In the genomic region with DNA sequence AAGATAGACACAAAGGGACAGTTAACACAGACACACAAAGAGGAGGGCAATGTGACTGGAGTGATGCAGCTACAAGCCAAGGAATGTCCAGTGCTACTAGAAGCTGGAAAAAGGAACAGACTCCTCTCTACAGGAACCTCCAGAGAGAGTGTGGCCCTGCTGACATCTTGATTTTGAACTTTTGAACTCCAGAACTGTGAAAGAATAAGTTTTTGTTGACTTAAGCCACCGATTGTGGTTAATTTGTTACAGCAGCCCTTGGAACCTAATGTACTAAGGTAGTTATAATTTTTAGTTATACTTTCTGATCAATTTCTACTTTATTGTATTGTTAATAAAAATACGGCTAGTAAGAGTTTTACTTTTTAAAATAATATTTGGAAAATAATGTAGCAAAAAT, we compare ENCODE assay signal across 1 cellular context.
TF ChIP-seq lines count a peak whose summit lies in the region.

No MANE protein-coding gene starts in this region.

TF ChIP-seq in HepG2, 621 proteins besides CTCF, POLR2A, EP300 and RAD21 (continued from another document):
- no peak for TF ChIP-seq ZNF274 (CRISPR knock-in tag; IDR thresholded peaks at IDR 0.05)
- TF ChIP-seq ZMYM4 (CRISPR knock-in tag; IDR thresholded peaks at IDR 0.05), result no peak
- TF ChIP-seq NBN (conservative IDR thresholded peaks at IDR 0.05), result no peak
- no peak for TF ChIP-seq ZNF329 (CRISPR knock-in tag; IDR thresholded peaks at IDR 0.05; ENCODE audit: low read depth)
- no peak for TF ChIP-seq HDAC1 (CRISPR knock-in tag; IDR thresholded peaks at IDR 0.05)
- TF ChIP-seq YEATS4 (CRISPR knock-in tag; IDR thresholded peaks at IDR 0.05; ENCODE audit: borderline replicate concordance), result no peak
- TF ChIP-seq SPEN (CRISPR knock-in tag; IDR thresholded peaks at IDR 0.05; ENCODE audit: low read depth), result no peak
- no peak for TF ChIP-seq ZC3H4 (CRISPR knock-in tag; IDR thresholded peaks at IDR 0.05; ENCODE audit: borderline replicate concordance)
- TF ChIP-seq PAF1 (CRISPR knock-in tag; IDR thresholded peaks at IDR 0.05), result no peak
- no peak for TF ChIP-seq DNMT1 (CRISPR knock-in tag; IDR thresholded peaks at IDR 0.05)
- peak; percentile 87 for TF ChIP-seq RARA (CRISPR knock-in tag; IDR thresholded peaks at IDR 0.05)
- TF ChIP-seq GFI1 (CRISPR knock-in tag; IDR thresholded peaks at IDR 0.05; ENCODE audit: borderline replicate concordance), result peak; percentile 30; the same call in 1 of the 2 replicates
- no peak for TF ChIP-seq MEIS2 (CRISPR knock-in tag; IDR thresholded peaks at IDR 0.05)
- no peak for TF ChIP-seq PHF8 (CRISPR knock-in tag; IDR thresholded peaks at IDR 0.05)
- TF ChIP-seq, protein P1, sequence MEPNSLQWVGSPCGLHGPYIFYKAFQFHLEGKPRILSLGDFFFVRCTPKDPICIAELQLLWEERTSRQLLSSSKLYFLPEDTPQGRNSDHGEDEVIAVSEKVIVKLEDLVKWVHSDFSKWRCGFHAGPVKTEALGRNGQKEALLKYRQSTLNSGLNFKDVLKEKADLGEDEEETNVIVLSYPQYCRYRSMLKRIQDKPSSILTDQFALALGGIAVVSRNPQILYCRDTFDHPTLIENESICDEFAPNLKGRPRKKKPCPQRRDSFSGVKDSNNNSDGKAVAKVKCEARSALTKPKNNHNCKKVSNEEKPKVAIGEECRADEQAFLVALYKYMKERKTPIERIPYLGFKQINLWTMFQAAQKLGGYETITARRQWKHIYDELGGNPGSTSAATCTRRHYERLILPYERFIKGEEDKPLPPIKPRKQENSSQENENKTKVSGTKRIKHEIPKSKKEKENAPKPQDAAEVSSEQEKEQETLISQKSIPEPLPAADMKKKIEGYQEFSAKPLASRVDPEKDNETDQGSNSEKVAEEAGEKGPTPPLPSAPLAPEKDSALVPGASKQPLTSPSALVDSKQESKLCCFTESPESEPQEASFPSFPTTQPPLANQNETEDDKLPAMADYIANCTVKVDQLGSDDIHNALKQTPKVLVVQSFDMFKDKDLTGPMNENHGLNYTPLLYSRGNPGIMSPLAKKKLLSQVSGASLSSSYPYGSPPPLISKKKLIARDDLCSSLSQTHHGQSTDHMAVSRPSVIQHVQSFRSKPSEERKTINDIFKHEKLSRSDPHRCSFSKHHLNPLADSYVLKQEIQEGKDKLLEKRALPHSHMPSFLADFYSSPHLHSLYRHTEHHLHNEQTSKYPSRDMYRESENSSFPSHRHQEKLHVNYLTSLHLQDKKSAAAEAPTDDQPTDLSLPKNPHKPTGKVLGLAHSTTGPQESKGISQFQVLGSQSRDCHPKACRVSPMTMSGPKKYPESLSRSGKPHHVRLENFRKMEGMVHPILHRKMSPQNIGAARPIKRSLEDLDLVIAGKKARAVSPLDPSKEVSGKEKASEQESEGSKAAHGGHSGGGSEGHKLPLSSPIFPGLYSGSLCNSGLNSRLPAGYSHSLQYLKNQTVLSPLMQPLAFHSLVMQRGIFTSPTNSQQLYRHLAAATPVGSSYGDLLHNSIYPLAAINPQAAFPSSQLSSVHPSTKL (CRISPR knock-in tag; IDR thresholded peaks at IDR 0.05), result 0 out of 2 replicates have a peak, but pooled peaks have one; percentile 19
- TF ChIP-seq CEBPG (CRISPR knock-in tag; IDR thresholded peaks at IDR 0.05), result no peak
- TF ChIP-seq, protein P2, sequence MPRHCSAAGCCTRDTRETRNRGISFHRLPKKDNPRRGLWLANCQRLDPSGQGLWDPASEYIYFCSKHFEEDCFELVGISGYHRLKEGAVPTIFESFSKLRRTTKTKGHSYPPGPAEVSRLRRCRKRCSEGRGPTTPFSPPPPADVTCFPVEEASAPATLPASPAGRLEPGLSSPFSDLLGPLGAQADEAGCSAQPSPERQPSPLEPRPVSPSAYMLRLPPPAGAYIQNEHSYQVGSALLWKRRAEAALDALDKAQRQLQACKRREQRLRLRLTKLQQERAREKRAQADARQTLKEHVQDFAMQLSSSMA (CRISPR knock-in tag; IDR thresholded peaks at IDR 0.05), result no peak
- TF ChIP-seq TMF1 (CRISPR knock-in tag; IDR thresholded peaks at IDR 0.05; ENCODE audit: low read depth), result no peak
- no peak for TF ChIP-seq RFX1 (IDR thresholded peaks at IDR 0.05)
- peak; percentile 97 for TF ChIP-seq ZNF12 (CRISPR knock-in tag; IDR thresholded peaks at IDR 0.05)
- no peak for TF ChIP-seq ZNF430 (CRISPR knock-in tag; IDR thresholded peaks at IDR 0.05)
- no peak for TF ChIP-seq ATF7 (IDR thresholded peaks at IDR 0.05)
- TF ChIP-seq ATF7 (CRISPR knock-in tag; IDR thresholded peaks at IDR 0.05), result no peak
- TF ChIP-seq SOX13 (IDR thresholded peaks at IDR 0.05), result no peak
- TF ChIP-seq SOX13 (CRISPR knock-in tag; conservative IDR thresholded peaks at IDR 0.05 in 1 of 2, IDR thresholded peaks at IDR 0.05 in 1 of 2), result peak in 1 of 2 experiments; percentile 23; a peak in 1 of 4 replicates
- no peak for TF ChIP-seq TSC22D2 (CRISPR knock-in tag; IDR thresholded peaks at IDR 0.05; ENCODE audit: borderline replicate concordance)
- TF ChIP-seq HOXD1 (CRISPR knock-in tag; IDR thresholded peaks at IDR 0.05), result no peak
- no peak for TF ChIP-seq ZNF33B (CRISPR knock-in tag; IDR thresholded peaks at IDR 0.05)
- TF ChIP-seq FOXA3 (CRISPR knock-in tag; IDR thresholded peaks at IDR 0.05), result peak; percentile 37; the same call in 1 of the 2 replicates
- TF ChIP-seq FOXJ3 (CRISPR knock-in tag; IDR thresholded peaks at IDR 0.05; ENCODE audit: borderline replicate concordance), result no peak
- TF ChIP-seq SOX6 (IDR thresholded peaks at IDR 0.05), result no peak
- TF ChIP-seq SOX6 (CRISPR knock-in tag; IDR thresholded peaks at IDR 0.05), result peak; percentile 31; the same call in 1 of the 2 replicates
- TF ChIP-seq, protein P3, sequence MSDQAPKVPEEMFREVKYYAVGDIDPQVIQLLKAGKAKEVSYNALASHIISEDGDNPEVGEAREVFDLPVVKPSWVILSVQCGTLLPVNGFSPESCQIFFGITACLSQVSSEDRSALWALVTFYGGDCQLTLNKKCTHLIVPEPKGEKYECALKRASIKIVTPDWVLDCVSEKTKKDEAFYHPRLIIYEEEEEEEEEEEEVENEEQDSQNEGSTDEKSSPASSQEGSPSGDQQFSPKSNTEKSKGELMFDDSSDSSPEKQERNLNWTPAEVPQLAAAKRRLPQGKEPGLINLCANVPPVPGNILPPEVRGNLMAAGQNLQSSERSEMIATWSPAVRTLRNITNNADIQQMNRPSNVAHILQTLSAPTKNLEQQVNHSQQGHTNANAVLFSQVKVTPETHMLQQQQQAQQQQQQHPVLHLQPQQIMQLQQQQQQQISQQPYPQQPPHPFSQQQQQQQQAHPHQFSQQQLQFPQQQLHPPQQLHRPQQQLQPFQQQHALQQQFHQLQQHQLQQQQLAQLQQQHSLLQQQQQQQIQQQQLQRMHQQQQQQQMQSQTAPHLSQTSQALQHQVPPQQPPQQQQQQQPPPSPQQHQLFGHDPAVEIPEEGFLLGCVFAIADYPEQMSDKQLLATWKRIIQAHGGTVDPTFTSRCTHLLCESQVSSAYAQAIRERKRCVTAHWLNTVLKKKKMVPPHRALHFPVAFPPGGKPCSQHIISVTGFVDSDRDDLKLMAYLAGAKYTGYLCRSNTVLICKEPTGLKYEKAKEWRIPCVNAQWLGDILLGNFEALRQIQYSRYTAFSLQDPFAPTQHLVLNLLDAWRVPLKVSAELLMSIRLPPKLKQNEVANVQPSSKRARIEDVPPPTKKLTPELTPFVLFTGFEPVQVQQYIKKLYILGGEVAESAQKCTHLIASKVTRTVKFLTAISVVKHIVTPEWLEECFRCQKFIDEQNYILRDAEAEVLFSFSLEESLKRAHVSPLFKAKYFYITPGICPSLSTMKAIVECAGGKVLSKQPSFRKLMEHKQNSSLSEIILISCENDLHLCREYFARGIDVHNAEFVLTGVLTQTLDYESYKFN (CRISPR knock-in tag; conservative IDR thresholded peaks at IDR 0.05), result peak; percentile 30; the same call in 1 of the 2 replicates
- TF ChIP-seq HNF4A (CRISPR knock-in tag; IDR thresholded peaks at IDR 0.05), result peak; percentile 67
- peak; percentile 27; the same call in 1 of the 2 replicates for TF ChIP-seq NR2F6 (IDR thresholded peaks at IDR 0.05)
- TF ChIP-seq NR2F6 (CRISPR knock-in tag; IDR thresholded peaks at IDR 0.05), result no peak
- no peak; the same call in 1 of the 2 replicates for TF ChIP-seq PHF21A (CRISPR knock-in tag; IDR thresholded peaks at IDR 0.05)
- TF ChIP-seq PAX8 (CRISPR knock-in tag; IDR thresholded peaks at IDR 0.05; ENCODE audit: borderline replicate concordance), result no peak
- TF ChIP-seq, protein P4, sequence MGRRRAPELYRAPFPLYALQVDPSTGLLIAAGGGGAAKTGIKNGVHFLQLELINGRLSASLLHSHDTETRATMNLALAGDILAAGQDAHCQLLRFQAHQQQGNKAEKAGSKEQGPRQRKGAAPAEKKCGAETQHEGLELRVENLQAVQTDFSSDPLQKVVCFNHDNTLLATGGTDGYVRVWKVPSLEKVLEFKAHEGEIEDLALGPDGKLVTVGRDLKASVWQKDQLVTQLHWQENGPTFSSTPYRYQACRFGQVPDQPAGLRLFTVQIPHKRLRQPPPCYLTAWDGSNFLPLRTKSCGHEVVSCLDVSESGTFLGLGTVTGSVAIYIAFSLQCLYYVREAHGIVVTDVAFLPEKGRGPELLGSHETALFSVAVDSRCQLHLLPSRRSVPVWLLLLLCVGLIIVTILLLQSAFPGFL (CRISPR knock-in tag; IDR thresholded peaks at IDR 0.05), result no peak
- TF ChIP-seq FOXA1 (IDR thresholded peaks at IDR 0.05), result no peak
- 0 out of 2 replicates have a peak, but pooled peaks have one; percentile 5 for TF ChIP-seq FOXA1 (CRISPR knock-in tag; IDR thresholded peaks at IDR 0.05)
- TF ChIP-seq ZBTB38 (CRISPR knock-in tag; IDR thresholded peaks at IDR 0.05), result no peak
- no peak for TF ChIP-seq KDM3A (CRISPR knock-in tag; IDR thresholded peaks at IDR 0.05; ENCODE audit: low read depth)
- no peak for TF ChIP-seq ZNF180 (CRISPR knock-in tag; IDR thresholded peaks at IDR 0.05; ENCODE audit: borderline replicate concordance, low read depth)
- TF ChIP-seq EEA1 (CRISPR knock-in tag; IDR thresholded peaks at IDR 0.05; ENCODE audit: borderline replicate concordance), result no peak
- TF ChIP-seq, protein P5, sequence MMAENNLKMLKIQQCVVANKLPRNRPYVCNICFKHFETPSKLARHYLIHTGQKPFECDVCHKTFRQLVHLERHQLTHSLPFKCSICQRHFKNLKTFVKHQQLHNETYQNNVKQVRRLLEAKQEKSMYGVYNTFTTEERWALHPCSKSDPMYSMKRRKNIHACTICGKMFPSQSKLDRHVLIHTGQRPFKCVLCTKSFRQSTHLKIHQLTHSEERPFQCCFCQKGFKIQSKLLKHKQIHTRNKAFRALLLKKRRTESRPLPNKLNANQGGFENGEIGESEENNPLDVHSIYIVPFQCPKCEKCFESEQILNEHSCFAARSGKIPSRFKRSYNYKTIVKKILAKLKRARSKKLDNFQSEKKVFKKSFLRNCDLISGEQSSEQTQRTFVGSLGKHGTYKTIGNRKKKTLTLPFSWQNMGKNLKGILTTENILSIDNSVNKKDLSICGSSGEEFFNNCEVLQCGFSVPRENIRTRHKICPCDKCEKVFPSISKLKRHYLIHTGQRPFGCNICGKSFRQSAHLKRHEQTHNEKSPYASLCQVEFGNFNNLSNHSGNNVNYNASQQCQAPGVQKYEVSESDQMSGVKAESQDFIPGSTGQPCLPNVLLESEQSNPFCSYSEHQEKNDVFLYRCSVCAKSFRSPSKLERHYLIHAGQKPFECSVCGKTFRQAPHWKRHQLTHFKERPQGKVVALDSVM (CRISPR knock-in tag; IDR thresholded peaks at IDR 0.05), result peak; percentile 36; the same call in 1 of the 2 replicates
